Comparison of ENCODE assay signal across 26 cellular contexts in the genomic region with DNA sequence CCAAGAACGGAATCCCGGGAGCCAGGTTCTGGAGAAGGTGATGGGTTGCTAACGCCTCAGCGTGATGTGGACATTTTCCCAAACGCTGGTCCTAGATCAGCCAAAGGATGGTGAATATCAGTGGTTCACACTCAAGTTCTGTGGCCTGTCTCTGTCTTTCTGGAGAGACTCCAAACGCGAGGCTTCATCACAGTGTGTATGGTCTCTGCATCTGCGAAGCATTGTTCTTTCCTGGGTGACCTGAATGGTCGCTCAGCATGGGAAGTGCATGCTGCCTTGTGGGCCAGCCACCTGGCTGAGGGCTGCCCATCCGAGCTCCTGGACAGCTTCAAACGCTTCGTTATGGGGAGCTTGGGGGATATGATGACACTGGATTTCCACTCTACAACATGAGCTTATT.
"Had no signal": no experiment of that assay in that cellular context is flagged by ENCODE, and none has a peak within 500 bp of the region (broad histone marks: within the 10 kb centered on the region; RNA-seq: fewer than 3 reads in every experiment).

No MANE protein-coding gene starts in this region.

- H3K27me3 ChIP-seq: right atrium auricular region, right lobe of liver, tibial nerve, upper lobe of left lung, vagina had no signal

- H3K4me3 ChIP-seq: left lung, lung, right atrium auricular region, right lobe of liver, smooth muscle cell, suprapubic skin, tibial nerve, upper lobe of left lung, vagina had no signal

- H3K36me3 Mint-ChIP-seq: naive thymus-derived CD8-positive, alpha-beta T cell had no signal

- H3K4me1 ChIP-seq: left lung, parathyroid adenoma, right atrium auricular region, right lobe of liver, suprapubic skin, tibial nerve, upper lobe of left lung, vagina had no signal

- H3K27me3 Mint-ChIP-seq: progenitor cell of endocrine pancreas had no signal

- DNase-seq: hippocampal formation; kidney; left colon; left lung; mesendoderm; midbrain; naive thymus-derived CD8-positive, alpha-beta T cell; nucleus accumbens; stimulated activated CD4-positive, alpha-beta T cell treated with anti-CD3 and anti-CD28 coated beads, Interleukin-12 subunit alpha, Interleukin-12 subunit beta, amount 100 ng/mL, for 4 hours; stimulated activated CD4-positive, alpha-beta T cell treated with anti-CD3 and anti-CD28 coated beads, Interleukin-15, amount 100 ng/mL, for 24 hours; stimulated activated CD4-positive, alpha-beta T cell treated with anti-CD3 and anti-CD28 coated beads, Interleukin-2, amount 100 ng/mL, for 24 hours; stimulated activated CD4-positive, alpha-beta T cell treated with anti-CD3 and anti-CD28 coated beads, Interleukin-4, amount 100 ng/mL, for 1 hour; stimulated activated naive CD4-positive, alpha-beta T cell; upper lobe of left lung had no signal

- H3K27ac Mint-ChIP-seq: nephron; progenitor cell of endocrine pancreas; stimulated activated naive CD8-positive, alpha-beta T cell treated with anti-CD3 and anti-CD28 coated beads, Interleukin-15, Interleukin-2, amounts not matched to agents 100 ng/mL and 50 ng/mL, for 24 hours had no signal

- H3K9me3 Mint-ChIP-seq: naive thymus-derived CD8-positive, alpha-beta T cell; stimulated activated naive CD8-positive, alpha-beta T cell treated with anti-CD3 and anti-CD28 coated beads, Interleukin-15, Interleukin-2, amounts not matched to agents 100 ng/mL and 50 ng/mL, for 24 hours had no signal

- H3K4me3 Mint-ChIP-seq: naive thymus-derived CD8-positive, alpha-beta T cell; nephron; neural crest cell; stimulated activated naive CD8-positive, alpha-beta T cell treated with anti-CD3 and anti-CD28 coated beads, Interleukin-15, Interleukin-2, amounts not matched to agents 100 ng/mL and 50 ng/mL, for 24 hours had no signal

- H3K27ac ChIP-seq: left lung, parathyroid adenoma, right atrium auricular region, right lobe of liver, suprapubic skin, tibial nerve, upper lobe of left lung, vagina had no signal

- H3K36me3 ChIP-seq: left lung, right atrium auricular region, right lobe of liver, suprapubic skin, tibial nerve, upper lobe of left lung, vagina had no signal

- H3K9ac ChIP-seq: parathyroid adenoma had no signal

- H3K9me3 ChIP-seq: left lung, right atrium auricular region, right lobe of liver, suprapubic skin, tibial nerve, upper lobe of left lung, vagina had no signal

- H3K4me1 Mint-ChIP-seq: naive thymus-derived CD8-positive, alpha-beta T cell; nephron; neural crest cell had no signal
